8 cellular contexts compared by ENCODE assay signal in genomic region chr9:113222482-113222841, GRCh38. TPM values are rescaled to one million over a fixed set of nuclear protein-coding genes. Genes with fewer than 3 reads are reported as not detected.
DNase-seq lines count a peak whose midpoint lies in the region; ATAC-seq, FAIRE-seq and TF ChIP-seq lines count a peak whose summit lies in the region.

No MANE protein-coding gene starts in this region.

- POLR2A ChIA-PET in GM12878 (lab: Charles Lee) = interaction anchor here (0.9 to 4.5 kb wide), 4 partner anchors 10 to 1174 kb away, joined by 3 to 32 read pairs (median 10); partner anchors contain the start of genes CDC26 and PRPF4

- no peak for DNase-seq in Jurkat, Clone E6-1 (ENCODE audit: low read depth, low spot score)
- DNase-seq in GM12878 (ENCODE audit: low read depth, low spot score) (no peak), NCI-H446 treated with DMSO at 0.1 percent for 48 hours (lab: John Stamatoyannopoulos, UW) (no peak)

- BruUV-seq in GM12878 (replicated peaks; lab: Mats Ljungman, UMichigan) = no TSS peak

- H3K27ac ChIP-seq in C4-2B (peak overlapping the region; percentile 79), GM12878 (ENCODE audit: control insufficient read depth, insufficient read depth) (peak overlapping the region; percentile 20; the same call in 1 of the 2 replicates), mesodermal cell (ENCODE audit: low read depth, low read length, severe bottlenecking) (no peak overlapping the region)

- H3K4me3 ChIP-seq in Jurkat, Clone E6-1 (ENCODE audit: low read length) = peak overlapping the region; percentile 99
- H3K4me3 ChIP-seq in GM12878 (peak overlapping the region; percentile 94), mesodermal cell (ENCODE audit: extremely low read depth, insufficient read depth, low read length, poor library complexity, severe bottlenecking) (peak overlapping the region; percentile 96)

- no peak for TF ChIP-seq RAD21 in GM12878 (IDR thresholded peaks at IDR 0.05; ENCODE audit: insufficient read depth, low read depth, low read length)

- in situ Hi-C loops in GM12878 (cut with MboI) = no loop called here

- peaks cover 58% of the 10 kb centered on the region for H3K79me2 ChIP-seq in GM12878 (ENCODE audit: control insufficient read depth, insufficient read depth, low read length)

- H3K9me3 ChIP-seq in GM12878 (replicated peaks; ENCODE audit: control insufficient read depth, insufficient read depth, low read length) = no peaks in the 10 kb centered on the region
- no peaks in the 10 kb centered on the region for H3K9me3 ChIP-seq in mesodermal cell (ENCODE audit: control insufficient read depth, low read length)

- 0 out of 4 replicates have a peak, but pooled peaks cover 0 to 5% of the 10 kb centered on the region in 2 experiments for H3K36me3 ChIP-seq in GM12878 (ENCODE audit: control insufficient read depth in 2 of 2, insufficient read depth in 2 of 2, low read length in 1 of 2)
- H3K36me3 ChIP-seq in mesodermal cell (ENCODE audit: control insufficient read depth, insufficient read depth, low read length) = peaks cover 11% of the 10 kb centered on the region

- FAIRE-seq in GM12878 (lab: Jason Lieb, UNC) = no peak

- ATAC-seq in GM12878 (no peak), GM18907 (IDR thresholded peaks at IDR 0.05; ENCODE audit: unreplicated experiment) (no peak), HG03460 (IDR thresholded peaks at IDR 0.05; ENCODE audit: unreplicated experiment) (no peak), GM18909 (IDR thresholded peaks at IDR 0.05; ENCODE audit: poor library complexity, unreplicated experiment) (no peak)

- TF ChIP-seq CTCF in C4-2B (conservative IDR thresholded peaks at IDR 0.05) (no peak), GM12878 (IDR thresholded peaks at IDR 0.05 in 2 of 3, conservative IDR thresholded peaks at IDR 0.05 in 1 of 3; ENCODE audit: control insufficient read depth in 2 of 3, extremely low read depth in 1 of 3, insufficient read depth in 1 of 3, low read depth in 3 of 3, low read length in 3 of 3) (no peak)

- peak overlapping the region; percentile 90 for H3K4me2 ChIP-seq in GM12878 (ENCODE audit: control insufficient read depth, insufficient read depth)

- CTCF ChIA-PET in GM12878 (lab: Yijun Ruan, JAX) = interaction anchor here (0.7 to 4.8 kb wide), 4 partner anchors 9 to 203 kb away, joined by 3 to 52 read pairs (median 10); partner anchors contain the start of genes CDC26 and PRPF4

- H3K4me1 ChIP-seq in GM12878 (ENCODE audit: control insufficient read depth, insufficient read depth, low read length) = peaks cover 4% of the 10 kb centered on the region; the same call in 1 of the 2 replicates
- peaks cover 7% of the 10 kb centered on the region for H3K4me1 ChIP-seq in mesodermal cell (ENCODE audit: control insufficient read depth, insufficient read depth, low read length, poor library complexity, severe bottlenecking)

- RAD21 ChIA-PET in GM12878 (lab: Charles Lee; ENCODE audit: unreplicated experiment) = interaction anchor here (0.7 to 5.1 kb wide), 3 partner anchors 14 to 53 kb away, joined by 3 to 32 read pairs (median 4); partner anchors contain the start of genes CDC26 and PRPF4

- H3K9ac ChIP-seq in GM12878 (ENCODE audit: control insufficient read depth, insufficient read depth, low read length) = peak overlapping the region; percentile 41; the same call in 1 of the 2 replicates

- no peak for TF ChIP-seq POLR2A in GM12878 (IDR thresholded peaks at IDR 0.05; ENCODE audit: low read depth, low read length)

- intact Hi-C loops in GM12878 (cut with micrococcal nuclease; ENCODE audit: unreplicated experiment) = loop anchor here (5.0 kb wide), 1 partner anchor 160 kb away; no protein-coding TSS in a partner anchor

- TF ChIP-seq EP300 in GM12878 (IDR thresholded peaks at IDR 0.05; ENCODE audit: borderline replicate concordance in 1 of 2, control insufficient read depth in 1 of 2, low read depth in 2 of 2, low read length in 2 of 2) = no peak

- H4K20me1 ChIP-seq in GM12878 (ENCODE audit: control insufficient read depth, insufficient read depth) = no peaks in the 10 kb centered on the region

- SMC1A ChIA-PET in GM12878 (lab: Charles Lee; ENCODE audit: uncharacterized antibody, unreplicated experiment) = interaction anchor here (0.6 to 5.0 kb wide), 6 partner anchors 8 to 51 kb away, joined by 3 to 68 read pairs (median 8); partner anchors contain the start of genes CDC26 and PRPF4

- peak overlapping the region; percentile 32 for H2AFZ ChIP-seq in GM12878 (ENCODE audit: control insufficient read depth, low read depth, low read length)

- no peaks in the 10 kb centered on the region for H3K27me3 ChIP-seq in GM12878 (replicated peaks in 1 of 2; ENCODE audit: control insufficient read depth in 2 of 2, insufficient read depth in 2 of 2, low read length in 1 of 2)

- 54% methylated on average over 5 of the region's 5 CpGs for WGBS in GM12878 (ENCODE audit: insufficient coverage, insufficient replicate concordance, low lambda C conversion rate, missing lambda C conversion rate)
- 72 to 78% methylated on average over 4 to 5 of the region's 5 CpGs for WGBS in mesodermal cell (ENCODE audit: insufficient coverage in 2 of 2), 2 experiments

RNA-seq across cellular contexts. Expression of gene SLC31A1, which starts 1.1 kb away (rescaled TPM):
- 13.2 TPM for polyA plus RNA-seq in Jurkat, Clone E6-1 (2012; ENCODE audit: insufficient read depth, insufficient read length)
- total RNA-seq in GM12878 (2013; cell fraction: nucleolus; rRNA removed) = 17.7 and 23.7 TPM in 2 replicates
- total RNA-seq in GM12878 (2014; rRNA removed) (8.9 and 9.4 TPM in 2 replicates), GM12878 (2014; rRNA removed; fragmentation: Illumina TruSeq; extraction: Trizol) (12.4 and 12.6 TPM in 2 replicates), GM12878 (2021) (11.5 and 12.0 TPM in 2 replicates)
- polyA plus RNA-seq in GM12878 (2011; ENCODE audit: low read depth) = 18.7 TPM
- polyA plus RNA-seq in GM12878 (2011; rRNA removed) (16.2 and 17.6 TPM in 2 replicates), GM12878 (2014; fragmentation: Illumina TruSeq; extraction: Trizol) (16.0 and 18.4 TPM in 2 replicates), GM12878 (2014; fragmentation: Nextera tagmentation; extraction: Ambion mirVana) (10 to 100 TPM in 1 of 2 experiments, 1 to 10 TPM in 1; 7.3 to 10.0 TPM), GM12878 (2014; rRNA removed) (10.0 and 10.7 TPM in 2 replicates), GM12878 (2016; fragmentation: Nextera tagmentation; extraction: Ambion mirVana) (10 to 100 TPM in 1 of 2 experiments, 1 to 10 TPM in 1; 9.4 to 11.0 TPM)
- 12.7 and 16.3 TPM in 2 replicates for polyA plus RNA-seq in GM12878 (2011; cell fraction: cytosol; rRNA removed)
- 2.9 and 3.1 TPM in 2 replicates for polyA plus RNA-seq in GM12878 (2011; cell fraction: nucleus; rRNA removed)
- polyA plus RNA-seq in GM12878 (2012) = 14.4 and 16.1 TPM in 2 replicates
- 14.3 and 17.7 TPM in 2 replicates for polyA minus RNA-seq in GM12878 (2011; rRNA and poly(A)+ RNA removed)
- 6.7 and 7.0 TPM in 2 replicates for polyA minus RNA-seq in GM12878 (2011; cell fraction: cytosol; rRNA and poly(A)+ RNA removed)
- polyA minus RNA-seq in GM12878 (2011; cell fraction: nucleus; rRNA and poly(A)+ RNA removed) = 6.3 and 9.3 TPM in 2 replicates
- 31.6 TPM for polyA plus RNA-seq in mesodermal cell (2013, experiment 1 of 2)
- polyA plus RNA-seq in mesodermal cell (2013, experiment 2 of 2) = 33.6 TPM

RNA-seq across cellular contexts. Expression of gene FKBP15, which starts 1.4 kb away (rescaled TPM):
- polyA plus RNA-seq in Jurkat, Clone E6-1 (2012; ENCODE audit: insufficient read depth, insufficient read length) = 24.1 TPM
- total RNA-seq in GM12878 (2013; cell fraction: nucleolus; rRNA removed) = 161 and 163 TPM in 2 replicates
- total RNA-seq in GM12878 (2014; rRNA removed) = 21.7 and 22.8 TPM in 2 replicates
- total RNA-seq in GM12878 (2014; rRNA removed; fragmentation: Illumina TruSeq; extraction: Trizol) = 20.1 and 20.4 TPM in 2 replicates
- 22.1 and 26.6 TPM in 2 replicates for total RNA-seq in GM12878 (2021)
- polyA plus RNA-seq in GM12878 (2011; ENCODE audit: low read depth) = 12.8 TPM
- polyA plus RNA-seq in GM12878 (2011; rRNA removed) = 43.0 and 53.4 TPM in 2 replicates
- 35.9 and 58.7 TPM in 2 replicates for polyA plus RNA-seq in GM12878 (2011; cell fraction: cytosol; rRNA removed)
- polyA plus RNA-seq in GM12878 (2011; cell fraction: nucleus; rRNA removed) = 91.6 and 119 TPM in 2 replicates
- 18.6 and 24.1 TPM in 2 replicates for polyA plus RNA-seq in GM12878 (2012)
- 25.6 and 26.7 TPM in 2 replicates for polyA plus RNA-seq in GM12878 (2014; fragmentation: Illumina TruSeq; extraction: Trizol)
- 1 to 10 TPM; 5.0 to 8.2 TPM for polyA plus RNA-seq in GM12878 (2014; fragmentation: Nextera tagmentation; extraction: Ambion mirVana)
- polyA plus RNA-seq in GM12878 (2014; rRNA removed) = 18.8 and 20.5 TPM in 2 replicates
- 10 to 100 TPM; 21.1 to 21.3 TPM for polyA plus RNA-seq in GM12878 (2016; fragmentation: Nextera tagmentation; extraction: Ambion mirVana)
- 125 and 127 TPM in 2 replicates for polyA minus RNA-seq in GM12878 (2011; rRNA and poly(A)+ RNA removed)
- 18.7 and 27.8 TPM in 2 replicates for polyA minus RNA-seq in GM12878 (2011; cell fraction: cytosol; rRNA and poly(A)+ RNA removed)
- polyA minus RNA-seq in GM12878 (2011; cell fraction: nucleus; rRNA and poly(A)+ RNA removed) = 80.9 and 100 TPM in 2 replicates
- polyA plus RNA-seq in mesodermal cell (2013, experiment 1 of 2) = 15.7 TPM
- 14.9 TPM for polyA plus RNA-seq in mesodermal cell (2013, experiment 2 of 2)

RNA-seq across cellular contexts. Expression of gene CDC26, which starts 52.9 kb away (rescaled TPM):
- polyA plus RNA-seq in Jurkat, Clone E6-1 (2012; ENCODE audit: insufficient read depth, insufficient read length) = 44.0 TPM
- total RNA-seq in GM12878 (2013; cell fraction: nucleolus; rRNA removed) = 4.2 and 4.8 TPM in 2 replicates
- total RNA-seq in GM12878 (2014; rRNA removed) = 32.1 and 33.7 TPM in 2 replicates
- 55.1 and 56.9 TPM in 2 replicates for total RNA-seq in GM12878 (2014; rRNA removed; fragmentation: Illumina TruSeq; extraction: Trizol)
- 28.2 and 28.9 TPM in 2 replicates for total RNA-seq in GM12878 (2021)
- 60.0 TPM for polyA plus RNA-seq in GM12878 (2011; ENCODE audit: low read depth)
- 46.2 and 60.9 TPM in 2 replicates for polyA plus RNA-seq in GM12878 (2011; rRNA removed)
- polyA plus RNA-seq in GM12878 (2011; cell fraction: cytosol; rRNA removed) = 15.8 and 23.8 TPM in 2 replicates
- polyA plus RNA-seq in GM12878 (2011; cell fraction: nucleus; rRNA removed) = 14.3 and 18.4 TPM in 2 replicates
- 42.9 and 50.7 TPM in 2 replicates for polyA plus RNA-seq in GM12878 (2012)
- polyA plus RNA-seq in GM12878 (2014; fragmentation: Illumina TruSeq; extraction: Trizol) = 66.1 and 81.1 TPM in 2 replicates
- 100 to 1,000 TPM; 140 to 156 TPM for polyA plus RNA-seq in GM12878 (2014; fragmentation: Nextera tagmentation; extraction: Ambion mirVana)
- polyA plus RNA-seq in GM12878 (2014; rRNA removed) = 33.2 and 44.8 TPM in 2 replicates
- polyA plus RNA-seq in GM12878 (2016; fragmentation: Nextera tagmentation; extraction: Ambion mirVana) = 100 to 1,000 TPM in 1 of 2 experiments, 10 to 100 TPM in 1; 97.4 to 102 TPM
- polyA minus RNA-seq in GM12878 (2011; rRNA and poly(A)+ RNA removed) = 8.3 and 8.5 TPM in 2 replicates
- 2.1 and 6.3 TPM in 2 replicates for polyA minus RNA-seq in GM12878 (2011; cell fraction: cytosol; rRNA and poly(A)+ RNA removed)
- polyA minus RNA-seq in GM12878 (2011; cell fraction: nucleus; rRNA and poly(A)+ RNA removed) = 2.8 and 3.4 TPM in 2 replicates
- polyA plus RNA-seq in mesodermal cell (2013, experiment 1 of 2) = 38.9 TPM
- 35.1 TPM for polyA plus RNA-seq in mesodermal cell (2013, experiment 2 of 2)

RNA-seq across cellular contexts. Expression of gene PRPF4, which starts 53.0 kb away (rescaled TPM):
- polyA plus RNA-seq in Jurkat, Clone E6-1 (2012; ENCODE audit: insufficient read depth, insufficient read length) = 61.1 TPM
- total RNA-seq in GM12878 (2013; cell fraction: nucleolus; rRNA removed) = 27.6 and 28.1 TPM in 2 replicates
- total RNA-seq in GM12878 (2014; rRNA removed) (39.5 and 43.3 TPM in 2 replicates), GM12878 (2014; rRNA removed; fragmentation: Illumina TruSeq; extraction: Trizol) (38.4 and 39.0 TPM in 2 replicates), GM12878 (2021) (28.6 and 31.7 TPM in 2 replicates)
- polyA plus RNA-seq in GM12878 (2011; ENCODE audit: low read depth) = 20.0 TPM
- polyA plus RNA-seq in GM12878 (2011; rRNA removed) (18.0 and 28.4 TPM in 2 replicates), GM12878 (2014; fragmentation: Illumina TruSeq; extraction: Trizol) (43.5 and 49.9 TPM in 2 replicates), GM12878 (2014; fragmentation: Nextera tagmentation; extraction: Ambion mirVana) (10 to 100 TPM; 23.0 to 43.5 TPM), GM12878 (2014; rRNA removed) (26.3 and 31.2 TPM in 2 replicates), GM12878 (2016; fragmentation: Nextera tagmentation; extraction: Ambion mirVana) (10 to 100 TPM; 46.7 to 48.1 TPM)
- 24.1 and 29.7 TPM in 2 replicates for polyA plus RNA-seq in GM12878 (2011; cell fraction: cytosol; rRNA removed)
- 12.8 and 19.8 TPM in 2 replicates for polyA plus RNA-seq in GM12878 (2011; cell fraction: nucleus; rRNA removed)
- polyA plus RNA-seq in GM12878 (2012) = 22.1 and 25.5 TPM in 2 replicates
- 16.4 and 19.3 TPM in 2 replicates for polyA minus RNA-seq in GM12878 (2011; rRNA and poly(A)+ RNA removed)
- 6.5 and 11.5 TPM in 2 replicates for polyA minus RNA-seq in GM12878 (2011; cell fraction: cytosol; rRNA and poly(A)+ RNA removed)
- polyA minus RNA-seq in GM12878 (2011; cell fraction: nucleus; rRNA and poly(A)+ RNA removed) = 5.1 and 10.2 TPM in 2 replicates
- 24.3 TPM for polyA plus RNA-seq in mesodermal cell (2013, experiment 1 of 2)
- polyA plus RNA-seq in mesodermal cell (2013, experiment 2 of 2) = 23.3 TPM
